In genomic region chr12:26748412-26748740, GRCh38 we compare ENCODE assay signal across 11 cellular contexts.
DNase-seq lines count a peak whose midpoint lies in the region; ATAC-seq and TF ChIP-seq lines count a peak whose summit lies in the region.
"Had no signal": no experiment of that assay in that cellular context is flagged by ENCODE, and none has a peak within 500 bp of the region (broad histone marks: within the 10 kb centered on the region; RNA-seq: fewer than 3 reads in every experiment).

No MANE protein-coding gene starts in this region.

- H3K36me3 Mint-ChIP-seq in effector memory CD8-positive, alpha-beta T cell (ENCODE audit: insufficient read depth) = no peaks in the 10 kb centered on the region
- H3K36me3 Mint-ChIP-seq in GM23338 (ENCODE audit: low read depth) = peaks cover 16% of the 10 kb centered on the region

- H3K4me1 Mint-ChIP-seq in effector memory CD8-positive, alpha-beta T cell (ENCODE audit: low read depth in 2 of 2) = peaks cover 28 to 60% of the 10 kb centered on the region in 2 donors
- H3K4me1 Mint-ChIP-seq in GM23338 = peaks cover 28% of the 10 kb centered on the region

- no peak overlapping the region for H3K4me2 ChIP-seq in GM23338

- ATAC-seq in GM19463 (IDR thresholded peaks at IDR 0.05; ENCODE audit: unreplicated experiment) (peak; percentile 5), HG03571 (IDR thresholded peaks at IDR 0.05; ENCODE audit: unreplicated experiment) (peak; percentile 1), GM23338 (no peak)
- ATAC-seq in effector memory CD8-positive, alpha-beta T cell (replicated peaks) = no peak
- ATAC-seq: heart left ventricle had no signal

- 0 out of 2 replicates have a peak, but pooled peaks cover 6% of the 10 kb centered on the region for H3K9me2 ChIP-seq in GM23338 (ENCODE audit: insufficient read depth)

- no peaks in the 10 kb centered on the region for H3K9me3 Mint-ChIP-seq in effector memory CD8-positive, alpha-beta T cell
- no peaks in the 10 kb centered on the region for H3K9me3 Mint-ChIP-seq in GM23338

- peaks cover 38% of the 10 kb centered on the region for H3K79me2 ChIP-seq in GM23338 (replicated peaks; ENCODE audit: insufficient read depth)

- no peak for DNase-seq in GM10266 (ENCODE audit: extremely low spot score)
- no peak for DNase-seq in effector memory CD8-positive, alpha-beta T cell
- no peak for DNase-seq in dedifferentiated amniotic fluid mesenchymal stem cell (ENCODE audit: extremely low spot score)
- no peak for DNase-seq in GM23338 (ENCODE audit: low spot score)
- no peak for DNase-seq in effector CD8-positive, alpha-beta T cell (lab: John Stamatoyannopoulos, UW)
- DNase-seq in CD1c-positive myeloid dendritic cell (ENCODE audit: extremely low spot score) = no peak
- DNase-seq: DMS79, heart left ventricle, NCI-H2029 treated with DMSO at 0.1 percent for 48 hours had no signal

- peak overlapping the region; percentile 4 to 62 for H3K4me3 Mint-ChIP-seq in effector memory CD8-positive, alpha-beta T cell
- H3K4me3 Mint-ChIP-seq in GM23338 = no peak overlapping the region

- H3K27me3 Mint-ChIP-seq in effector memory CD8-positive, alpha-beta T cell = no peaks in the 10 kb centered on the region
- peaks cover 4% of the 10 kb centered on the region for H3K27me3 Mint-ChIP-seq in GM23338 (ENCODE audit: insufficient read depth, low read depth, poor library complexity)

- no peak overlapping the region for H2AFZ ChIP-seq in GM23338

- no peak overlapping the region for H3K4me3 ChIP-seq in GM23338
- H3K4me3 ChIP-seq: heart left ventricle had no signal

- H3K27ac ChIP-seq in GM23338 (ENCODE audit: low read depth) = no peak overlapping the region

- TF ChIP-seq CTCF in GM10266 (IDR thresholded peaks at IDR 0.05; ENCODE audit: control insufficient read depth, insufficient read depth, low read depth, missing control alignments) = peak; percentile 4
- no peak for TF ChIP-seq CTCF in GM23338 (conservative IDR thresholded peaks at IDR 0.05; ENCODE audit: low read depth in 2 of 2)

- H4K20me1 ChIP-seq in GM23338 (replicated peaks; ENCODE audit: insufficient read depth) = no peaks in the 10 kb centered on the region

- H3K4me1 ChIP-seq in GM23338 (ENCODE audit: insufficient read depth) = peaks cover 28% of the 10 kb centered on the region

- H3K36me3 ChIP-seq in GM23338 (ENCODE audit: insufficient read depth) = no peaks in the 10 kb centered on the region
- H3K36me3 ChIP-seq: heart left ventricle had no signal

- H3K27ac Mint-ChIP-seq in effector memory CD8-positive, alpha-beta T cell = peak overlapping the region; percentile 15 to 82
- no peak overlapping the region for H3K27ac Mint-ChIP-seq in GM23338

- H3K27me3 ChIP-seq in GM23338 (ENCODE audit: insufficient read depth) = no peaks in the 10 kb centered on the region
- H3K27me3 ChIP-seq: heart left ventricle had no signal

- H3F3A ChIP-seq in GM23338 (replicated peaks; ENCODE audit: low read depth) = no peaks in the 10 kb centered on the region

TF ChIP-seq in GM23338, 12 proteins besides CTCF, POLR2A, EP300 and RAD21 (continues in another document):
- TF ChIP-seq ETS1 (IDR thresholded peaks at IDR 0.05) (no peak), EZH2phosphoT487 (IDR thresholded peaks at IDR 0.05; ENCODE audit: unreplicated experiment) (no peak), JUNB (IDR thresholded peaks at IDR 0.05; ENCODE audit: unreplicated experiment) (no peak), POLR2AphosphoS5 (IDR thresholded peaks at IDR 0.05; ENCODE audit: low read depth) (no peak), EZH2 (IDR thresholded peaks at IDR 0.05; ENCODE audit: low read depth, unreplicated experiment) (no peak), CREB1 (CRISPR knock-in tag; IDR thresholded peaks at IDR 0.05; ENCODE audit: low read depth) (no peak), NANOG (IDR thresholded peaks at IDR 0.05; ENCODE audit: borderline replicate concordance) (no peak), ZNF462 (CRISPR knock-in tag; IDR thresholded peaks at IDR 0.05) (no peak), ZNF114 (CRISPR knock-in tag; IDR thresholded peaks at IDR 0.05) (no peak), STAT1 (IDR thresholded peaks at IDR 0.05; ENCODE audit: unreplicated experiment) (no peak)

Comparison
In these comparisons a context has a peak if more than half of its experiments do, and no peak if none do; other contexts are left out.
1. ATAC-seq: peak in GM19463 (single experiment) and HG03571 (single experiment); none in effector memory CD8-positive, alpha-beta T cell (single experiment) and GM23338 (single experiment).